21 cellular contexts compared by ENCODE assay signal in genomic region chr9:122536138-122536537, GRCh38. TPM values are rescaled to one million over a fixed set of nuclear protein-coding genes. Genes with fewer than 3 reads are reported as not detected.
DNase-seq lines count a peak whose midpoint lies in the region; TF ChIP-seq lines count a peak whose summit lies in the region.
"Had no signal": no experiment of that assay in that cellular context is flagged by ENCODE, and none has a peak within 500 bp of the region (broad histone marks: within the 10 kb centered on the region; RNA-seq: fewer than 3 reads in every experiment).

No MANE protein-coding gene starts in this region.

- TF ChIP-seq CTCF in BJ (IDR thresholded peaks at IDR 0.05; ENCODE audit: insufficient read depth, low read depth, low read length), result no peak
- TF ChIP-seq CTCF in fibroblast of mammary gland (conservative IDR thresholded peaks at IDR 0.05; ENCODE audit: control insufficient read depth, insufficient read depth, low read depth, low read length), result no peak
- TF ChIP-seq CTCF in chondrocyte (IDR thresholded peaks at IDR 0.05), result no peak

- H3K27me3 ChIP-seq in BJ (ENCODE audit: control insufficient read depth, insufficient read depth, low read length) (no peaks in the 10 kb centered on the region), adipocyte (replicated peaks; ENCODE audit: control insufficient read depth, insufficient read depth, low read length) (no peaks in the 10 kb centered on the region)

- peaks cover 5% of the 10 kb centered on the region for H3K9me3 ChIP-seq in adipocyte (ENCODE audit: control insufficient read depth, low read length)

- H3K4me3 Mint-ChIP-seq in activated T-helper 2 cell treated with anti-CD3 and anti-CD28 coated beads, Interferon-gamma antibody, Interleukin-2, Interleukin-4, amounts not matched to agents 10 μg/mL and 5 μg/mL and 100 μg/mL, durations not matched to agents 14 hours and 24 hours and 36 hours (ENCODE audit: low read depth), result no peak overlapping the region
- no peak overlapping the region for H3K4me3 Mint-ChIP-seq in chondrocyte (ENCODE audit: unreplicated experiment)
- H3K4me3 Mint-ChIP-seq: CD4-positive, alpha-beta T cell; GM23338 had no signal

- no peaks in the 10 kb centered on the region for H3K9me3 Mint-ChIP-seq in activated T-helper 2 cell treated with anti-CD3 and anti-CD28 coated beads, Interferon-gamma antibody, Interleukin-2, Interleukin-4, amounts not matched to agents 10 μg/mL and 5 μg/mL and 100 μg/mL, durations not matched to agents 14 hours and 24 hours and 36 hours
- peaks cover 11% of the 10 kb centered on the region for H3K9me3 Mint-ChIP-seq in chondrocyte (ENCODE audit: low read depth)

- intact Hi-C loops in activated T-helper 2 cell treated with anti-CD3 and anti-CD28 coated beads, Interferon-gamma antibody, Interleukin-2, Interleukin-4, amounts not matched to agents 10 μg/mL and 5 μg/mL and 100 μg/mL, durations not matched to agents 14 hours and 24 hours and 36 hours (cut with micrococcal nuclease), result no loop called here

- no peaks in the 10 kb centered on the region for H3K4me1 ChIP-seq in adipocyte (ENCODE audit: control insufficient read depth, insufficient read depth, low read length)
- H3K4me1 ChIP-seq: BE2C, Caco-2 had no signal

- no peaks in the 10 kb centered on the region for H3K36me3 ChIP-seq in BJ (ENCODE audit: control insufficient read depth, insufficient read depth, low read length)
- H3K36me3 ChIP-seq in adipocyte (ENCODE audit: control insufficient read depth, insufficient read depth, low read length, severe bottlenecking), result no peaks in the 10 kb centered on the region
- H3K36me3 ChIP-seq: BE2C had no signal

- H3K9ac ChIP-seq in adipocyte (ENCODE audit: low read length), result no peak overlapping the region
- H3K9ac ChIP-seq: KMS-11 had no signal

- no peaks in the 10 kb centered on the region for H3K27me3 Mint-ChIP-seq in activated T-helper 2 cell treated with anti-CD3 and anti-CD28 coated beads, Interferon-gamma antibody, Interleukin-2, Interleukin-4, amounts not matched to agents 10 μg/mL and 5 μg/mL and 100 μg/mL, durations not matched to agents 14 hours and 24 hours and 36 hours (ENCODE audit: low read depth)
- peaks cover 20% of the 10 kb centered on the region for H3K27me3 Mint-ChIP-seq in chondrocyte (ENCODE audit: low read depth)
- H3K27me3 Mint-ChIP-seq: CD4-positive, alpha-beta T cell had no signal

- DNase-seq in BJ (ENCODE audit: low read depth), result peak; percentile 9
- DNase-seq in adipocyte (ENCODE audit: low read depth), result peak; percentile 1
- peak; percentile 4 for DNase-seq in fibroblast of mammary gland (ENCODE audit: low read depth)
- DNase-seq in cortex of kidney (lab: John Stamatoyannopoulos, UW), result no peak
- DNase-seq in activated T-helper 2 cell treated with anti-CD3 and anti-CD28 coated beads, Interferon-gamma antibody, Interleukin-2, Interleukin-4, amounts not matched to agents 10 μg/mL and 5 μg/mL and 100 μg/mL, durations not matched to agents 14 hours and 24 hours and 36 hours (ENCODE audit: low spot score), result no peak
- no peak for DNase-seq in chondrocyte (ENCODE audit: low spot score)
- DNase-seq: BE2C; Caco-2; CD4-positive, alpha-beta T cell; DMS153; NCI-H1417; NCI-H187 treated with DMSO at 0.1 percent for 48 hours; NCI-H2227 treated with DMSO at 0.1 percent for 48 hours; NCI-H524; NCI-H82; OCI-M1; Right ventricle myocardium superior had no signal

- no peaks in the 10 kb centered on the region for H3K4me1 Mint-ChIP-seq in activated T-helper 2 cell treated with anti-CD3 and anti-CD28 coated beads, Interferon-gamma antibody, Interleukin-2, Interleukin-4, amounts not matched to agents 10 μg/mL and 5 μg/mL and 100 μg/mL, durations not matched to agents 14 hours and 24 hours and 36 hours (ENCODE audit: low read depth)
- H3K4me1 Mint-ChIP-seq in chondrocyte (ENCODE audit: low read depth), result no peaks in the 10 kb centered on the region
- H3K4me1 Mint-ChIP-seq: GM23338 had no signal

- POLR2A ChIA-PET in BJ (lab: Charles Lee), result no interaction called here

- H3K4me3 ChIP-seq in BJ (ENCODE audit: low read depth, low read length), result no peak overlapping the region
- H3K4me3 ChIP-seq in adipocyte (ENCODE audit: low read length), result no peak overlapping the region
- no peak overlapping the region for H3K4me3 ChIP-seq in fibroblast of mammary gland (ENCODE audit: control insufficient read depth, low read depth, low read length)
- H3K4me3 ChIP-seq: GM23338 had no signal

- H3K27ac Mint-ChIP-seq in activated T-helper 2 cell treated with anti-CD3 and anti-CD28 coated beads, Interferon-gamma antibody, Interleukin-2, Interleukin-4, amounts not matched to agents 10 μg/mL and 5 μg/mL and 100 μg/mL, durations not matched to agents 14 hours and 24 hours and 36 hours, result no peak overlapping the region
- H3K27ac Mint-ChIP-seq in chondrocyte (ENCODE audit: unreplicated experiment), result no peak overlapping the region
- H3K27ac Mint-ChIP-seq: CD4-positive, alpha-beta T cell; GM23338 had no signal

- CTCF ChIA-PET in BJ (lab: Yijun Ruan, JAX), result interaction anchor here (1.4 kb wide), 1 partner anchor 10 kb away, joined by 4 read pairs; no protein-coding TSS in a partner anchor

- no peaks in the 10 kb centered on the region for H3K36me3 Mint-ChIP-seq in activated T-helper 2 cell treated with anti-CD3 and anti-CD28 coated beads, Interferon-gamma antibody, Interleukin-2, Interleukin-4, amounts not matched to agents 10 μg/mL and 5 μg/mL and 100 μg/mL, durations not matched to agents 14 hours and 24 hours and 36 hours (ENCODE audit: low read depth)
- H3K36me3 Mint-ChIP-seq in chondrocyte (ENCODE audit: low read depth), result no peaks in the 10 kb centered on the region

RNA-seq across cellular contexts. Expression of gene OR1N1, which starts 9.0 kb away (rescaled TPM):
- not detected in 2 replicates for polyA plus RNA-seq in BJ (2011; rRNA removed)
- not detected in 2 replicates for polyA minus RNA-seq in BJ (2011; rRNA and poly(A)+ RNA removed)
- not detected in 2 replicates for total RNA-seq in activated T-helper 2 cell treated with anti-CD3 and anti-CD28 coated beads, Interferon-gamma antibody, Interleukin-2, Interleukin-4, amounts not matched to agents 10 μg/mL and 5 μg/mL and 100 μg/mL, durations not matched to agents 14 hours and 24 hours and 36 hours
- not detected in 3 replicates for total RNA-seq in chondrocyte
- total RNA-seq: A172; Caco-2; CD4-positive, alpha-beta T cell; Daoy; GM23338; Right ventricle myocardium superior had no signal
- polyA plus RNA-seq: GM23338 had no signal

RNA-seq across cellular contexts. Expression of gene OR1N2, which starts 16.8 kb away (rescaled TPM):
- not detected in 2 replicates for polyA plus RNA-seq in BJ (2011; rRNA removed)
- 0.62 and 2.0 TPM in 2 replicates for polyA minus RNA-seq in BJ (2011; rRNA and poly(A)+ RNA removed)
- not detected in 2 replicates for total RNA-seq in activated T-helper 2 cell treated with anti-CD3 and anti-CD28 coated beads, Interferon-gamma antibody, Interleukin-2, Interleukin-4, amounts not matched to agents 10 μg/mL and 5 μg/mL and 100 μg/mL, durations not matched to agents 14 hours and 24 hours and 36 hours
- not detected in 3 replicates for total RNA-seq in chondrocyte
- total RNA-seq: A172; Caco-2; CD4-positive, alpha-beta T cell; Daoy; GM23338; Right ventricle myocardium superior had no signal
- polyA plus RNA-seq: GM23338 had no signal

RNA-seq across cellular contexts. Expression of gene OR1J4, which starts 17.2 kb away (rescaled TPM):
- 0.69 and 0.71 TPM in 2 replicates for polyA plus RNA-seq in BJ (2011; rRNA removed)
- 1.6 TPM in 2 replicates for polyA minus RNA-seq in BJ (2011; rRNA and poly(A)+ RNA removed)
- total RNA-seq in activated T-helper 2 cell treated with anti-CD3 and anti-CD28 coated beads, Interferon-gamma antibody, Interleukin-2, Interleukin-4, amounts not matched to agents 10 μg/mL and 5 μg/mL and 100 μg/mL, durations not matched to agents 14 hours and 24 hours and 36 hours, result 0.21 TPM in 1 of 2 replicates, not detected in the other
- total RNA-seq in chondrocyte, result not detected in 3 replicates
- total RNA-seq: A172; Caco-2; CD4-positive, alpha-beta T cell; Daoy; GM23338; Right ventricle myocardium superior had no signal
- polyA plus RNA-seq: GM23338 had no signal

RNA-seq across cellular contexts. Expression of gene OR1J2, which starts 25.5 kb away (rescaled TPM):
- polyA plus RNA-seq in BJ (2011; rRNA removed), result 0.64 TPM in 2 replicates
- polyA minus RNA-seq in BJ (2011; rRNA and poly(A)+ RNA removed), result 2.5 and 3.2 TPM in 2 replicates
- total RNA-seq in activated T-helper 2 cell treated with anti-CD3 and anti-CD28 coated beads, Interferon-gamma antibody, Interleukin-2, Interleukin-4, amounts not matched to agents 10 μg/mL and 5 μg/mL and 100 μg/mL, durations not matched to agents 14 hours and 24 hours and 36 hours, result not detected in 2 replicates
- total RNA-seq in chondrocyte, result not detected in 3 replicates
- total RNA-seq: A172; Caco-2; CD4-positive, alpha-beta T cell; Daoy; GM23338; Right ventricle myocardium superior had no signal
- polyA plus RNA-seq: GM23338 had no signal

RNA-seq across cellular contexts. Expression of gene OR1L8, which starts 47.0 kb away (rescaled TPM):
- 0.05 and 0.07 TPM in 2 replicates for polyA plus RNA-seq in BJ (2011; rRNA removed)
- not detected in 2 replicates for polyA minus RNA-seq in BJ (2011; rRNA and poly(A)+ RNA removed)
- total RNA-seq in activated T-helper 2 cell treated with anti-CD3 and anti-CD28 coated beads, Interferon-gamma antibody, Interleukin-2, Interleukin-4, amounts not matched to agents 10 μg/mL and 5 μg/mL and 100 μg/mL, durations not matched to agents 14 hours and 24 hours and 36 hours, result 0.18 TPM in 1 of 2 replicates, not detected in the other
- not detected in 3 replicates for total RNA-seq in chondrocyte
- total RNA-seq: A172; Caco-2; CD4-positive, alpha-beta T cell; Daoy; GM23338; Right ventricle myocardium superior had no signal
- polyA plus RNA-seq: GM23338 had no signal

Comparison
In these comparisons a context has a peak if more than half of its experiments do, and no peak if none do; other contexts are left out.
1. DNase-seq: peak in BJ (single experiment), adipocyte (single experiment) and fibroblast of mammary gland (single experiment); none in cortex of kidney (single experiment), activated T-helper 2 cell treated with anti-CD3 and anti-CD28 coated beads, Interferon-gamma antibody, Interleukin-2, Interleukin-4, amounts not matched to agents 10 μg/mL and 5 μg/mL and 100 μg/mL, durations not matched to agents 14 hours and 24 hours and 36 hours (single experiment) and chondrocyte (single experiment).